8 cellular contexts compared by ENCODE assay signal in genomic region chr10:96043895-96044580, GRCh38. TPM values are rescaled to one million over a fixed set of nuclear protein-coding genes. Genes with fewer than 3 reads are reported as not detected.
DNase-seq lines count a peak whose midpoint lies in the region; ATAC-seq, FAIRE-seq and TF ChIP-seq lines count a peak whose summit lies in the region.

No MANE protein-coding gene starts in this region.

- H3K4me2 ChIP-seq in astrocyte (ENCODE audit: low read length), result peak overlapping the region; percentile 97

- H3K27me3 ChIP-seq in astrocyte (ENCODE audit: insufficient read depth, low read length) (no peaks in the 10 kb centered on the region), rectal smooth muscle tissue (ENCODE audit: control insufficient read depth, insufficient read depth, low read length) (no peaks in the 10 kb centered on the region)

- TF ChIP-seq CTCF in astrocyte (IDR thresholded peaks at IDR 0.05; ENCODE audit: insufficient read depth, low read depth, low read length), result no peak

- DNase-seq in GF-D8 (lab: John Stamatoyannopoulos, UW), result peak; percentile 23
- peak; percentile 12 to 50 (median 19) for DNase-seq in T-helper 1 cell
- peak; percentile 38 for DNase-seq in astrocyte (ENCODE audit: low read depth)
- DNase-seq in hepatic stellate cell (ENCODE audit: low spot score), result peak; percentile 61
- DNase-seq in middle frontal gyrus (ENCODE audit: extremely low spot score, low spot score), result no peak

- peaks cover 10% of the 10 kb centered on the region for H3K36me3 Mint-ChIP-seq in IgD-negative memory B cell
- H3K36me3 Mint-ChIP-seq in astrocyte (ENCODE audit: low read depth, unreplicated experiment), result peaks cover 2% of the 10 kb centered on the region

- H3K27ac ChIP-seq in astrocyte (ENCODE audit: low read depth, low read length) (peak overlapping the region; percentile 88), rectal smooth muscle tissue (ENCODE audit: low read depth, low read length) (peak overlapping the region; percentile 77)

- FAIRE-seq in astrocyte (lab: Jason Lieb, UNC), result no peak

- H3K4me1 Mint-ChIP-seq in IgD-negative memory B cell, result peaks cover 22 to 40% (median 36%) of the 10 kb centered on the region in 3 donors
- peaks cover 3% of the 10 kb centered on the region for H3K4me1 Mint-ChIP-seq in astrocyte (ENCODE audit: low read depth, unreplicated experiment)

- H3K4me1 ChIP-seq in astrocyte (ENCODE audit: insufficient read depth, low read length) (peaks cover 5% of the 10 kb centered on the region), rectal smooth muscle tissue (ENCODE audit: control insufficient read depth, insufficient read depth, low read length) (peaks cover 3% of the 10 kb centered on the region)

- H3K4me3 ChIP-seq in astrocyte (ENCODE audit: insufficient read depth, low read depth, low read length), result peak overlapping the region; percentile 91
- H3K4me3 ChIP-seq in rectal smooth muscle tissue (ENCODE audit: low read length), result peak overlapping the region; percentile 77

- H3K4me3 Mint-ChIP-seq in IgD-negative memory B cell (peak overlapping the region; percentile 90 to 98 (median 96)), astrocyte (ENCODE audit: unreplicated experiment) (peak overlapping the region; percentile 94)

- H2AFZ ChIP-seq in astrocyte (ENCODE audit: low read depth, low read length), result peak overlapping the region; percentile 93

- H3K27me3 Mint-ChIP-seq in IgD-negative memory B cell, result no peaks in the 10 kb centered on the region
- no peaks in the 10 kb centered on the region for H3K27me3 Mint-ChIP-seq in astrocyte (ENCODE audit: low read depth, unreplicated experiment)

- no peaks in the 10 kb centered on the region for H3K9me3 ChIP-seq in astrocyte (ENCODE audit: insufficient read depth, low read depth, low read length)

- ATAC-seq in GM21717 (IDR thresholded peaks at IDR 0.05; ENCODE audit: unreplicated experiment), result peak; percentile 54

- H4K20me1 ChIP-seq in astrocyte (ENCODE audit: insufficient read depth, low read length), result peaks cover 34% of the 10 kb centered on the region

- H3K36me3 ChIP-seq in astrocyte (ENCODE audit: insufficient read depth, low read length) (peaks cover 5% of the 10 kb centered on the region), rectal smooth muscle tissue (ENCODE audit: control insufficient read depth, insufficient read depth, low read length) (no peaks in the 10 kb centered on the region)

- H3K9me3 Mint-ChIP-seq in IgD-negative memory B cell (no peaks in the 10 kb centered on the region), astrocyte (ENCODE audit: unreplicated experiment) (no peaks in the 10 kb centered on the region)

- peaks cover 59% of the 10 kb centered on the region for H3K79me2 ChIP-seq in astrocyte (ENCODE audit: insufficient read depth, low read length)

- H3K27ac Mint-ChIP-seq in IgD-negative memory B cell, result peak overlapping the region; percentile 87 to 94 (median 92)
- peak overlapping the region; percentile 83 for H3K27ac Mint-ChIP-seq in astrocyte (ENCODE audit: unreplicated experiment)

- H3K9ac ChIP-seq in astrocyte (ENCODE audit: low read length) (peak overlapping the region; percentile 97), rectal smooth muscle tissue (ENCODE audit: low read length) (peak overlapping the region; percentile 66)

RNA-seq across cellular contexts. Expression of gene CCNJ, which starts 0.7 kb away (rescaled TPM):
- 1.1 TPM for polyA plus RNA-seq in IgD-negative memory B cell
- total RNA-seq in astrocyte, result 19.4 and 21.5 TPM in 2 replicates
